Comparison of ENCODE assay signal across 8 cellular contexts in the genomic region with DNA sequence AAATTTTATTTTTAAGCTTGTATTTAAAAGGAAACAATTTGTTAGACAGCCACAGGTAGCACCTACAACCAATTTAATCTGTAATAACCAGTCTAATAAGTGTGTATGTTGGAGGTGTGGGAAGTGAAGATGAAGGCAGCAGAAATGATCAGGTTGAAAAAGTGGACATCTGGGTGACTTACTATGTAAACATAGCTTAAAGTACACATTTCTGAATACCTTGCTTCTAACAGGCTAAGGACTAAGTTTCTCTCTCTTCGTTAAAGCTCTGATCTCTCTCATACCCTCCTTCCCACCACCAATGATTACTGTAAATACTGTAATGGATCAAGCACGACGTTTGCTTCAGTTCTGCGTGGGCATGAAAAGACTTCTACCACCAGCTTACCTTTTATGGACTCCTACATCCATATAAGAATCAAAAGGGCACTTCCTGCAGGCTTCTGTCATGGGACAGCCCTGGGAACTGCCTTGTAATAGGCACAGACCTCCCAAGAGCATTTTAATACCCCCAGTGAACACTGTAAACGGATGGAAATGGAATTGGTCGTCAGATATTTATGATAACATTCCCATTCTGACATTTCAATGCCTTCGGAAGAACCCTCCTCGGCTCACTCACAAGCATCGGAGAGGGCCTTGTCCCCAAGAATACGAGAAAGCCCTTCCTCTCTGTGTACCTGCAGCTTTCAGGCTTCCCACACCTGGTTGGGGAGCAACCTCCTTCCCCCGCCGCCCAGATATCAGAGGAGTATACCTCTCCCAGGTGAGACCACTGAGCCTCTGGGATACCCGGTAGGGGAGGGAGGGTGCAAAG. TPM values are rescaled to one million over a fixed set of nuclear protein-coding genes. Genes with fewer than 3 reads are reported as not detected.
A peak's percentile ranks its signal among the peaks of the same experiment; 100 is the strongest.
DNase-seq lines count a peak whose midpoint lies in the region; ATAC-seq and TF ChIP-seq lines count a peak whose summit lies in the region.

No MANE protein-coding gene starts in this region.

- peaks cover 0 to 16% (median 0%) of the 10 kb centered on the region in 4 donors for H3K36me3 ChIP-seq in sigmoid colon

- H3K4me3 ChIP-seq in sigmoid colon: peak overlapping the region; percentile 64 to 68 (median 66)

- BruUV-seq in Calu3 (replicated peaks; lab: Mats Ljungman, UMichigan): TSS peak; percentile 59

- H3K9me3 Mint-ChIP-seq in Calu3 (ENCODE audit: low read depth, unreplicated experiment) (no peaks in the 10 kb centered on the region), glutamatergic neuron (ENCODE audit: unreplicated experiment) (no peaks in the 10 kb centered on the region)
- H3K9me3 Mint-ChIP-seq in activated CD4-positive, alpha-beta T cell treated with anti-CD3 and anti-CD28 coated beads, Interleukin-2, amount 10 ng/mL, durations not matched to agents 7 days and 5 days: no peaks in the 10 kb centered on the region

- WGBS in sigmoid colon, 2 donors: 1 to 3% methylated on average over 13 of the region's 13 CpGs

- TF ChIP-seq EP300 in sigmoid colon (IDR thresholded peaks at IDR 0.05): no peak

- H3K4me1 Mint-ChIP-seq in Calu3 (ENCODE audit: low read depth, unreplicated experiment) (peaks cover 17% of the 10 kb centered on the region), glutamatergic neuron (ENCODE audit: low read depth, unreplicated experiment) (peaks cover 7% of the 10 kb centered on the region)
- peaks cover 40% of the 10 kb centered on the region for H3K4me1 Mint-ChIP-seq in activated CD4-positive, alpha-beta T cell treated with anti-CD3 and anti-CD28 coated beads, Interleukin-2, amount 10 ng/mL, durations not matched to agents 7 days and 5 days

- H3K27me3 Mint-ChIP-seq in Calu3 (ENCODE audit: unreplicated experiment) (no peaks in the 10 kb centered on the region), glutamatergic neuron (ENCODE audit: unreplicated experiment) (no peaks in the 10 kb centered on the region)
- H3K27me3 Mint-ChIP-seq in activated CD4-positive, alpha-beta T cell treated with anti-CD3 and anti-CD28 coated beads, Interleukin-2, amount 10 ng/mL, durations not matched to agents 7 days and 5 days: no peaks in the 10 kb centered on the region

- H3K4me3 Mint-ChIP-seq in Calu3 (ENCODE audit: low read depth, unreplicated experiment) (peak overlapping the region; percentile 100), glutamatergic neuron (ENCODE audit: unreplicated experiment) (peak overlapping the region; percentile 96)
- H3K4me3 Mint-ChIP-seq in activated CD4-positive, alpha-beta T cell treated with anti-CD3 and anti-CD28 coated beads, Interleukin-2, amount 10 ng/mL, durations not matched to agents 7 days and 5 days: peak overlapping the region; percentile 96

- peak overlapping the region; percentile 97 for H3K27ac Mint-ChIP-seq in Calu3 (ENCODE audit: unreplicated experiment)
- peak overlapping the region; percentile 92 for H3K27ac Mint-ChIP-seq in activated CD4-positive, alpha-beta T cell treated with anti-CD3 and anti-CD28 coated beads, Interleukin-2, amount 10 ng/mL, durations not matched to agents 7 days and 5 days
- peak overlapping the region; percentile 80 for H3K27ac Mint-ChIP-seq in glutamatergic neuron (ENCODE audit: unreplicated experiment)

- H3K27me3 ChIP-seq in sigmoid colon: no peaks in the 10 kb centered on the region

- DNase-seq in Calu3 (no peak), glutamatergic neuron (no peak), sigmoid colon (no peak), NCI-H1105 treated with DMSO at 0.1 percent for 48 hours (lab: John Stamatoyannopoulos, UW) (no peak), NCI-H1436 (lab: John Stamatoyannopoulos, UW) (no peak)
- DNase-seq in activated CD4-positive, alpha-beta T cell treated with anti-CD3 and anti-CD28 coated beads, Interleukin-2, amount 10 ng/mL, durations not matched to agents 7 days and 5 days: no peak

- ATAC-seq in HG02588 (IDR thresholded peaks at IDR 0.05; ENCODE audit: unreplicated experiment) (peak; percentile 14), HG03139 (IDR thresholded peaks at IDR 0.05; ENCODE audit: unreplicated experiment) (no peak)

- POLR2A ChIA-PET in activated CD4-positive, alpha-beta T cell treated with anti-CD3 and anti-CD28 coated beads, Interleukin-2, amount 10 ng/mL, durations not matched to agents 7 days and 5 days (lab: Charles Lee): no interaction called here

- H3K4me1 ChIP-seq in sigmoid colon: peaks cover 0 to 21% (median 17%) of the 10 kb centered on the region in 4 donors

- TF ChIP-seq POLR2A in sigmoid colon (IDR thresholded peaks at IDR 0.05): no peak

- H3K9me3 ChIP-seq in sigmoid colon: no peaks in the 10 kb centered on the region

- no peak for TF ChIP-seq CTCF in Calu3 (IDR thresholded peaks at IDR 0.05; ENCODE audit: unreplicated experiment)
- no peak for TF ChIP-seq CTCF in glutamatergic neuron (IDR thresholded peaks at IDR 0.05; ENCODE audit: partially characterized antibody, unreplicated experiment)
- TF ChIP-seq CTCF in sigmoid colon (IDR thresholded peaks at IDR 0.05): no peak

- H3K36me3 Mint-ChIP-seq in Calu3 (ENCODE audit: insufficient read depth, unreplicated experiment) (peaks cover 25% of the 10 kb centered on the region), glutamatergic neuron (ENCODE audit: unreplicated experiment) (no peaks in the 10 kb centered on the region)
- peaks cover 8% of the 10 kb centered on the region for H3K36me3 Mint-ChIP-seq in activated CD4-positive, alpha-beta T cell treated with anti-CD3 and anti-CD28 coated beads, Interleukin-2, amount 10 ng/mL, durations not matched to agents 7 days and 5 days (ENCODE audit: low read depth)

- intact Hi-C loops in Calu3 (cut with micrococcal nuclease; ENCODE audit: unreplicated experiment) (no loop called here), sigmoid colon (cut with DNase I) (no loop called here)

- peak overlapping the region; percentile 76 to 87 (median 82) for H3K27ac ChIP-seq in sigmoid colon

- CTCF ChIA-PET in Calu3 (lab: Charles Lee): interaction anchor here (0.5 to 1.1 kb wide), 6 partner anchors 154 to 469 kb away, joined by 3 to 5 read pairs (median 3); partner anchors contain the start of gene UBTF
- CTCF ChIA-PET in activated CD4-positive, alpha-beta T cell treated with anti-CD3 and anti-CD28 coated beads, Interleukin-2, amount 10 ng/mL, durations not matched to agents 7 days and 5 days (lab: Charles Lee): interaction anchor here (0.6 to 1.3 kb wide), 2 partner anchors 19 to 211 kb away, joined by 4 to 5 read pairs; partner anchors contain the start of gene DBF4B

RNA-seq across cellular contexts. Expression of gene CCDC43, which starts 0.7 kb away (rescaled TPM):
- total RNA-seq in Calu3 (2022) (48.0 and 48.4 TPM in 2 replicates), glutamatergic neuron (ENCODE audit: unreplicated experiment) (22.9 TPM), sigmoid colon (10 to 100 TPM; 14.3 to 20.8 (median 15.8) TPM)
- total RNA-seq in activated CD4-positive, alpha-beta T cell treated with anti-CD3 and anti-CD28 coated beads, Interleukin-2, amount 10 ng/mL, durations not matched to agents 7 days and 5 days: 10 to 100 TPM; 25.5 to 26.8 TPM
- polyA plus RNA-seq in sigmoid colon: 10 to 100 TPM; 10.2 to 14.9 (median 14.3) TPM

RNA-seq across cellular contexts. Expression of gene DBF4B, which starts 19.6 kb away (rescaled TPM):
- total RNA-seq in Calu3 (2022) (44.8 and 47.4 TPM in 2 replicates), glutamatergic neuron (ENCODE audit: unreplicated experiment) (15.5 TPM), sigmoid colon (1 to 10 TPM; 3.5 to 5.2 (median 4.8) TPM)
- 10 to 100 TPM; 26.2 to 32.9 TPM for total RNA-seq in activated CD4-positive, alpha-beta T cell treated with anti-CD3 and anti-CD28 coated beads, Interleukin-2, amount 10 ng/mL, durations not matched to agents 7 days and 5 days
- 1 to 10 TPM in 2 of 3 donors, under 1 TPM in 1; 0.60 to 7.8 (median 1.2) TPM for polyA plus RNA-seq in sigmoid colon

RNA-seq across cellular contexts. Expression of gene MEIOC, which starts 32.6 kb away (rescaled TPM):
- total RNA-seq in Calu3 (2022) (3.5 and 4.7 TPM in 2 replicates), glutamatergic neuron (ENCODE audit: unreplicated experiment) (not detected), sigmoid colon (under 1 TPM in 1 of 4 donors, not detected in 3; 0.36 TPM)
- under 1 TPM; 0.22 to 0.46 TPM for total RNA-seq in activated CD4-positive, alpha-beta T cell treated with anti-CD3 and anti-CD28 coated beads, Interleukin-2, amount 10 ng/mL, durations not matched to agents 7 days and 5 days
- under 1 TPM in 1 of 3 donors, not detected in 2; 0.12 TPM for polyA plus RNA-seq in sigmoid colon
